Comparison of ENCODE assay signal across 8 cellular contexts in genomic region chr6:36546664-36546957, GRCh38. TPM values are rescaled to one million over a fixed set of nuclear protein-coding genes. Genes with fewer than 3 reads are reported as not detected.
A peak's percentile ranks its signal among the peaks of the same experiment; 100 is the strongest.
DNase-seq lines count a peak whose midpoint lies in the region; ATAC-seq and TF ChIP-seq lines count a peak whose summit lies in the region.

No MANE protein-coding gene starts in this region.

- H3K27ac ChIP-seq in CD8-positive, alpha-beta memory T cell (ENCODE audit: low read depth, low read length), result peak overlapping the region; percentile 92
- peak overlapping the region; percentile 91 for H3K27ac ChIP-seq in endodermal cell (ENCODE audit: low read depth, low read length)
- H3K27ac ChIP-seq in neural cell (ENCODE audit: low read length), result peak overlapping the region; percentile 91

- H3K4me2 ChIP-seq in neural cell (ENCODE audit: low read length), result peak overlapping the region; percentile 63

- no peaks in the 10 kb centered on the region for H3K9me2 ChIP-seq in neural cell (ENCODE audit: insufficient read depth, low read length)

- TF ChIP-seq POLR2A in NB4 (IDR thresholded peaks at IDR 0.05; ENCODE audit: extremely low read depth, insufficient read length), result no peak

- no peak for TF ChIP-seq RAD21 in neural cell (conservative IDR thresholded peaks at IDR 0.05)

- peak overlapping the region; percentile 89 for H2AFZ ChIP-seq in neural cell (ENCODE audit: low read depth, low read length)

- no peak for TF ChIP-seq EP300 in neural cell (conservative IDR thresholded peaks at IDR 0.05; ENCODE audit: poor library complexity, severe bottlenecking)

- 0% methylated on average over 6 of the region's 6 CpGs; no CpG with 5 or more reads in 1 of the 2 experiments for WGBS in endodermal cell (ENCODE audit: insufficient coverage in 1 of 2, insufficient read length in 1 of 2), 2 experiments

- H3K36me3 ChIP-seq in CD8-positive, alpha-beta memory T cell (ENCODE audit: insufficient read depth, low read length), result peaks cover 2% of the 10 kb centered on the region
- H3K36me3 ChIP-seq in endodermal cell (ENCODE audit: control insufficient read depth, insufficient read depth, low read length) (peaks cover 17% of the 10 kb centered on the region), neural cell (ENCODE audit: insufficient read depth, low read length) (no peaks in the 10 kb centered on the region)

- no peaks in the 10 kb centered on the region for H3K9me3 Mint-ChIP-seq in CD8-positive, alpha-beta memory T cell
- no peaks in the 10 kb centered on the region for H3K9me3 Mint-ChIP-seq in endodermal cell

- H3K4me1 Mint-ChIP-seq in CD8-positive, alpha-beta memory T cell, result peaks cover 38 to 60% (median 57%) of the 10 kb centered on the region in 3 donors
- peaks cover 18% of the 10 kb centered on the region for H3K4me1 Mint-ChIP-seq in endodermal cell

- POLR2A ChIA-PET in CD8-positive, alpha-beta memory T cell (lab: Charles Lee), result interaction anchor here (0.9 to 5.9 kb wide), 2 partner anchors 41 to 50 kb away, joined by 4 to 107 read pairs; partner anchors contain the start of gene SRSF3

- H3K9ac ChIP-seq in endodermal cell (ENCODE audit: extremely low read depth, low read length, poor library complexity, severe bottlenecking) (peak overlapping the region; percentile 79), neural cell (ENCODE audit: low read length) (peak overlapping the region; percentile 93)

- H3K27ac Mint-ChIP-seq in CD8-positive, alpha-beta memory T cell, result peak overlapping the region; percentile 92 to 100 (median 98)
- peak overlapping the region; percentile 92 for H3K27ac Mint-ChIP-seq in endodermal cell

- H3K4me3 Mint-ChIP-seq in CD8-positive, alpha-beta memory T cell, result peak overlapping the region; percentile 98 to 100 (median 99)
- H3K4me3 Mint-ChIP-seq in endodermal cell, result peak overlapping the region; percentile 99

- H3F3A ChIP-seq in neural cell (ENCODE audit: insufficient read depth, low read length, poor library complexity, severe bottlenecking), result no peaks in the 10 kb centered on the region

- peaks cover 47% of the 10 kb centered on the region for H3K79me2 ChIP-seq in neural cell (replicated peaks; ENCODE audit: insufficient read depth, low read length)

- peaks cover 0 to 2% of the 10 kb centered on the region in 2 donors for H3K27me3 Mint-ChIP-seq in CD8-positive, alpha-beta memory T cell
- peaks cover 5% of the 10 kb centered on the region for H3K27me3 Mint-ChIP-seq in endodermal cell (ENCODE audit: insufficient read depth)

- TF ChIP-seq CTCF in NB4 (IDR thresholded peaks at IDR 0.05; ENCODE audit: low read depth, low read length) (no peak), endodermal cell (conservative IDR thresholded peaks at IDR 0.05) (no peak), neural cell (IDR thresholded peaks at IDR 0.05; ENCODE audit: poor library complexity, severe bottlenecking) (no peak)

- ATAC-seq in GM21737 (IDR thresholded peaks at IDR 0.05; ENCODE audit: unreplicated experiment) (no peak), HG03159 (IDR thresholded peaks at IDR 0.05; ENCODE audit: unreplicated experiment) (no peak), GM19328 (IDR thresholded peaks at IDR 0.05; ENCODE audit: unreplicated experiment) (no peak)

- no peaks in the 10 kb centered on the region for H3K27me3 ChIP-seq in CD8-positive, alpha-beta memory T cell (ENCODE audit: insufficient read depth, low read length, poor library complexity, severe bottlenecking)
- no peaks in the 10 kb centered on the region for H3K27me3 ChIP-seq in endodermal cell (ENCODE audit: control insufficient read depth, insufficient read depth, low read length, poor library complexity, severe bottlenecking)
- H3K27me3 ChIP-seq in neural cell (ENCODE audit: insufficient read depth, low read depth, low read length), result no peaks in the 10 kb centered on the region

- peak overlapping the region; percentile 89 for H3K4me3 ChIP-seq in CD8-positive, alpha-beta memory T cell (ENCODE audit: low read length)
- H3K4me3 ChIP-seq in NB4 (ENCODE audit: low read depth, low read length) (peak overlapping the region; percentile 94), endodermal cell (ENCODE audit: low read length) (peak overlapping the region; percentile 97), neural cell (ENCODE audit: low read length) (peak overlapping the region; percentile 88)

- peaks cover 0 to 41% (median 0%) of the 10 kb centered on the region in 3 donors for H3K36me3 Mint-ChIP-seq in CD8-positive, alpha-beta memory T cell
- H3K36me3 Mint-ChIP-seq in endodermal cell (ENCODE audit: low read depth), result peaks cover 15% of the 10 kb centered on the region

- CTCF ChIA-PET in CD8-positive, alpha-beta memory T cell (lab: Charles Lee), result interaction anchor here (0.9 to 1.2 kb wide), 3 partner anchors 47 to 57 kb away, joined by 3 to 7 read pairs (median 4); no protein-coding TSS in a partner anchor

- no peaks in the 10 kb centered on the region for H3K9me3 ChIP-seq in CD8-positive, alpha-beta memory T cell (ENCODE audit: low read length)
- H3K9me3 ChIP-seq in endodermal cell (ENCODE audit: control insufficient read depth, low read length) (no peaks in the 10 kb centered on the region), neural cell (ENCODE audit: low read length) (no peaks in the 10 kb centered on the region)

- no peak for DNase-seq in CD8-positive, alpha-beta memory T cell
- no peak for DNase-seq in NB4 (ENCODE audit: low read depth)
- no peak for DNase-seq in endodermal cell
- no peak for DNase-seq in putamen (ENCODE audit: low spot score)

- H3K4me1 ChIP-seq in CD8-positive, alpha-beta memory T cell (ENCODE audit: insufficient read depth, low read length), result peaks cover 41% of the 10 kb centered on the region
- peaks cover 5% of the 10 kb centered on the region for H3K4me1 ChIP-seq in endodermal cell (ENCODE audit: control insufficient read depth, insufficient read depth, low read length)

- H4K20me1 ChIP-seq in neural cell (ENCODE audit: insufficient read depth), result no peaks in the 10 kb centered on the region

TF ChIP-seq in neural cell, 6 proteins besides CTCF, POLR2A, EP300 and RAD21:
- no peak for TF ChIP-seq EZH2 (IDR thresholded peaks at IDR 0.05; ENCODE audit: borderline replicate concordance, insufficient read depth, low read length, poor library complexity, severe bottlenecking)
- TF ChIP-seq TAF1 (IDR thresholded peaks at IDR 0.05; ENCODE audit: low read depth), result no peak
- TF ChIP-seq REST (IDR thresholded peaks at IDR 0.05; ENCODE audit: borderline replicate concordance), result no peak
- no peak for TF ChIP-seq POLR2AphosphoS5 (IDR thresholded peaks at IDR 0.05)
- no peak for TF ChIP-seq SMC3 (conservative IDR thresholded peaks at IDR 0.05; ENCODE audit: poor library complexity)

RNA-seq across cellular contexts. Expression of gene STK38, which starts 0.7 kb away (rescaled TPM):
- total RNA-seq in CD8-positive, alpha-beta memory T cell, result 10 to 100 TPM; 44.9 to 47.6 TPM
- 110 TPM for polyA plus RNA-seq in CD8-positive, alpha-beta memory T cell
- 10 to 100 TPM; 35.2 to 38.3 TPM for total RNA-seq in endodermal cell
- 29.6 TPM for polyA plus RNA-seq in endodermal cell (2013, experiment 1 of 2)
- 28.6 TPM for polyA plus RNA-seq in endodermal cell (2013, experiment 2 of 2)
- 58.7 and 59.3 TPM in 2 replicates for polyA plus RNA-seq in neural cell
- polyA minus RNA-seq in neural cell, result 28.2 and 37.6 TPM in 2 replicates

RNA-seq across cellular contexts. Expression of gene SRSF3, which starts 47.6 kb away (rescaled TPM):
- 100 to 1,000 TPM; 572 to 579 TPM for total RNA-seq in CD8-positive, alpha-beta memory T cell
- 370 TPM for polyA plus RNA-seq in CD8-positive, alpha-beta memory T cell
- 100 to 1,000 TPM; 493 to 536 TPM for total RNA-seq in endodermal cell
- 582 TPM for polyA plus RNA-seq in endodermal cell (2013, experiment 1 of 2)
- polyA plus RNA-seq in endodermal cell (2013, experiment 2 of 2), result 506 TPM
- 393 and 508 TPM in 2 replicates for polyA plus RNA-seq in neural cell
- polyA minus RNA-seq in neural cell, result 360 and 404 TPM in 2 replicates
